Comparison of ENCODE assay signal across 8 cellular contexts in the genomic region with DNA sequence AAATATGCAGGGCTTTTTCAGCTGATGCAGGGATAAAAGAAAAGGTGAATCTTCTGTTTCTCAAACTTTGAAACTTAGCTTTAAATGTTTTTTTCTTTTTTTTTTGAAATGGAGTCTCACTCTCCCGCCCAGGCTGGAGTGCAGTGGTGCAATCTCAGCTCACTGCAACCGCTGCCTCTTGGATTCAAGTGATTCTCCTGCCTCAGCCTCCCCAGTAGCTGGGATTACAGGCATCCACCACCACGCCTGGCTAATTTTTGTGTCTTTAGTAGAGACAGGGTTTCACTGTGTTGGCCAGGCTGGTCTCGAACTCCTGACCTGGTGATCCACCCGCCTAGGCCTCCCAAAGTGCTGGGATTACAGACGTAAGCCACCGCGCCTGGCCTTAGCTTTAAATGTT. TPM values are rescaled to one million over a fixed set of nuclear protein-coding genes. Genes with fewer than 3 reads are reported as not detected.
A peak's percentile ranks its signal among the peaks of the same experiment; 100 is the strongest.
DNase-seq lines count a peak whose midpoint lies in the region; ATAC-seq, FAIRE-seq and TF ChIP-seq lines count a peak whose summit lies in the region.
"Not testable (repeated sequence)": the region's sequence is repeated elsewhere in the genome, so short reads cannot be mapped to it uniquely, and the experiment has no call there.

No MANE protein-coding gene starts in this region.

- H3K4me2 ChIP-seq in A549 = peak overlapping the region; percentile 99

- not testable (repeated sequence) for H3K27ac ChIP-seq in A549, psoas muscle

- peaks cover 60% of the 10 kb centered on the region for H3K4me1 Mint-ChIP-seq in activated CD4-positive, alpha-beta T cell treated with anti-CD3 and anti-CD28 coated beads for 36 hours
- peaks cover 54% of the 10 kb centered on the region for H3K4me1 Mint-ChIP-seq in activated naive CD4-positive, alpha-beta T cell treated with anti-CD3 and anti-CD28 coated beads for 36 hours (ENCODE audit: low read depth)
- peaks cover 63% of the 10 kb centered on the region for H3K4me1 Mint-ChIP-seq in central memory CD8-positive, alpha-beta T cell
- peaks cover 54% of the 10 kb centered on the region for H3K4me1 Mint-ChIP-seq in memory B cell

- CTCF ChIA-PET in A549 (lab: Yijun Ruan, JAX) = interaction anchor here (1.0 to 1.4 kb wide), 3 partner anchors 22 to 34 kb away, joined by 3 to 4 read pairs (median 3); no protein-coding TSS in a partner anchor
- CTCF ChIA-PET in activated CD4-positive, alpha-beta T cell treated with anti-CD3 and anti-CD28 coated beads for 36 hours (lab: Charles Lee) = interaction anchor here (0.6 to 3.3 kb wide), 2 partner anchors 12 to 38 kb away, joined by 4 to 11 read pairs; no protein-coding TSS in a partner anchor
- CTCF ChIA-PET in activated naive CD4-positive, alpha-beta T cell treated with anti-CD3 and anti-CD28 coated beads for 36 hours (lab: Charles Lee) = interaction anchor here (0.7 to 1.3 kb wide), 2 partner anchors 210 to 305 kb away, joined by 6 to 7 read pairs; no protein-coding TSS in a partner anchor

- H3K4me3 Mint-ChIP-seq in activated CD4-positive, alpha-beta T cell treated with anti-CD3 and anti-CD28 coated beads for 36 hours = peak overlapping the region; percentile 92
- H3K4me3 Mint-ChIP-seq in activated naive CD4-positive, alpha-beta T cell treated with anti-CD3 and anti-CD28 coated beads for 36 hours = peak overlapping the region; percentile 88
- peak overlapping the region; percentile 91 for H3K4me3 Mint-ChIP-seq in central memory CD8-positive, alpha-beta T cell
- not testable (repeated sequence) for H3K4me3 Mint-ChIP-seq in memory B cell

- H3K27me3 Mint-ChIP-seq in activated CD4-positive, alpha-beta T cell treated with anti-CD3 and anti-CD28 coated beads for 36 hours; activated naive CD4-positive, alpha-beta T cell treated with anti-CD3 and anti-CD28 coated beads for 36 hours (ENCODE audit: low read depth); central memory CD8-positive, alpha-beta T cell; memory B cell: not testable (repeated sequence)

- TF ChIP-seq RAD21 in A549 (conservative IDR thresholded peaks at IDR 0.05 in 1 of 2, IDR thresholded peaks at IDR 0.05 in 1 of 2) = not testable (repeated sequence)

- H3K9me3 Mint-ChIP-seq in activated CD4-positive, alpha-beta T cell treated with anti-CD3 and anti-CD28 coated beads for 36 hours (ENCODE audit: low read depth); activated naive CD4-positive, alpha-beta T cell treated with anti-CD3 and anti-CD28 coated beads for 36 hours; central memory CD8-positive, alpha-beta T cell; memory B cell: not testable (repeated sequence)

- H3K27ac Mint-ChIP-seq in activated CD4-positive, alpha-beta T cell treated with anti-CD3 and anti-CD28 coated beads for 36 hours = peak overlapping the region; percentile 97
- H3K27ac Mint-ChIP-seq in activated naive CD4-positive, alpha-beta T cell treated with anti-CD3 and anti-CD28 coated beads for 36 hours = peak overlapping the region; percentile 97
- peak overlapping the region; percentile 93 for H3K27ac Mint-ChIP-seq in central memory CD8-positive, alpha-beta T cell (ENCODE audit: low read depth)
- H3K27ac Mint-ChIP-seq in memory B cell = peak overlapping the region; percentile 78

- H3K4me3 ChIP-seq in A549 = not testable (repeated sequence)
- H3K4me3 ChIP-seq in GM08714 (ENCODE audit: low read length) (peak overlapping the region; percentile 100), NB4 (ENCODE audit: low read depth, low read length) (peak overlapping the region; percentile 72), psoas muscle (peak overlapping the region; percentile 98)

- TF ChIP-seq EP300 in A549 (IDR thresholded peaks at IDR 0.05) = not testable (repeated sequence)

- POLR2A ChIA-PET in A549 (lab: Yijun Ruan, JAX) = not testable (repeated sequence)
- POLR2A ChIA-PET in activated CD4-positive, alpha-beta T cell treated with anti-CD3 and anti-CD28 coated beads for 36 hours (lab: Charles Lee) = interaction anchor here (3.0 kb wide), 1 partner anchor 106 kb away, joined by 9 read pairs; no protein-coding TSS in a partner anchor

- H3K36me3 Mint-ChIP-seq in activated CD4-positive, alpha-beta T cell treated with anti-CD3 and anti-CD28 coated beads for 36 hours (ENCODE audit: low read depth) = peaks cover 28% of the 10 kb centered on the region
- H3K36me3 Mint-ChIP-seq in activated naive CD4-positive, alpha-beta T cell treated with anti-CD3 and anti-CD28 coated beads for 36 hours (ENCODE audit: low read depth) = peaks cover 17% of the 10 kb centered on the region
- H3K36me3 Mint-ChIP-seq in central memory CD8-positive, alpha-beta T cell (ENCODE audit: insufficient read depth) = peaks cover 28% of the 10 kb centered on the region
- not testable (repeated sequence) for H3K36me3 Mint-ChIP-seq in memory B cell

- 93% methylated on average over 8 of the region's 8 CpGs for WGBS in A549 (ENCODE audit: missing lambda C conversion rate)
- WGBS in psoas muscle, 3 donors = 92 to 95% (median 95%) methylated on average over 8 of the region's 8 CpGs

- ATAC-seq in A549; activated CD4-positive, alpha-beta T cell treated with anti-CD3 and anti-CD28 coated beads for 36 hours; central memory CD8-positive, alpha-beta T cell (replicated peaks; ENCODE audit: extremely low read depth, poor library complexity, severe bottlenecking); memory B cell (ENCODE audit: low read depth); psoas muscle: not testable (repeated sequence)

- DNase-seq in A549 (ENCODE audit: low read depth in 1 of 2, low spot score in 1 of 2); NB4 (ENCODE audit: low read depth); activated CD4-positive, alpha-beta T cell treated with anti-CD3 and anti-CD28 coated beads for 36 hours; activated naive CD4-positive, alpha-beta T cell treated with anti-CD3 and anti-CD28 coated beads for 36 hours; central memory CD8-positive, alpha-beta T cell (ENCODE audit: low spot score in 2 of 2); memory B cell (ENCODE audit: low spot score in 2 of 2); psoas muscle: not testable (repeated sequence)

- H3K27me3 ChIP-seq in psoas muscle (ENCODE audit: insufficient read depth in 3 of 3, low read length in 2 of 3) = not testable (repeated sequence)

- TF ChIP-seq POLR2A in A549 (IDR thresholded peaks at IDR 0.05; ENCODE audit: low read length); NB4 (IDR thresholded peaks at IDR 0.05; ENCODE audit: extremely low read depth, insufficient read length): not testable (repeated sequence)

- not testable (repeated sequence) for TF ChIP-seq CTCF in A549 (IDR thresholded peaks at IDR 0.05); NB4 (IDR thresholded peaks at IDR 0.05; ENCODE audit: low read depth, low read length); psoas muscle (IDR thresholded peaks at IDR 0.05)

- H3K9me3 ChIP-seq in A549, psoas muscle: not testable (repeated sequence)

- H3K36me3 ChIP-seq in psoas muscle (ENCODE audit: insufficient read depth in 1 of 2, low read depth in 1 of 2) = not testable (repeated sequence)

- H3K4me1 ChIP-seq in A549 = peaks cover 30% of the 10 kb centered on the region
- peaks cover 13% of the 10 kb centered on the region for H3K4me1 ChIP-seq in psoas muscle

- not testable (repeated sequence) for FAIRE-seq in A549 (lab: Jason Lieb, UNC)

- intact Hi-C loops in activated CD4-positive, alpha-beta T cell treated with anti-CD3 and anti-CD28 coated beads for 36 hours (cut with DNase I, micrococcal nuclease) = loop anchor here (1.0 to 10.0 kb wide), 7 partner anchors 213 to 1643 kb away; a partner anchor contains a TSS
- intact Hi-C loops in activated naive CD4-positive, alpha-beta T cell treated with anti-CD3 and anti-CD28 coated beads for 36 hours (cut with micrococcal nuclease) = loop anchor here (1.0 to 10.0 kb wide), 9 partner anchors 214 to 1946 kb away; a partner anchor contains a TSS
- intact Hi-C loops in psoas muscle (cut with DNase I) = loop anchor here (10.0 kb wide), 3 partner anchors 96 to 284 kb away; no protein-coding TSS in a partner anchor

RNA-seq across cellular contexts. Expression of a gene that starts 2.9 kb away (rescaled TPM):
- polyA plus RNA-seq in A549 (2011; rRNA removed) = 26.4 and 29.4 TPM in 2 replicates
- 7.4 and 8.5 TPM in 2 replicates for polyA plus RNA-seq in A549 (2012; cell fraction: cytosol; rRNA removed)
- 4.6 and 7.6 TPM in 2 replicates for polyA plus RNA-seq in A549 (2012; cell fraction: nucleus; rRNA removed)
- polyA plus RNA-seq in A549 (2017; fragmentation: RNase III; extraction: RNeasy Plus Mini Kit Qiagen cat#74134 plus additional on column Dnase treatment) = 17.0 to 21.3 TPM (median 21.1 TPM) in 3 replicates
- 18.3 and 23.8 TPM in 2 replicates for polyA minus RNA-seq in A549 (2011; rRNA and poly(A)+ RNA removed)
- 10 to 100 TPM; 28.6 to 31.7 TPM for total RNA-seq in activated CD4-positive, alpha-beta T cell treated with anti-CD3 and anti-CD28 coated beads for 36 hours
- 10 to 100 TPM; 31.2 to 33.0 TPM for total RNA-seq in activated naive CD4-positive, alpha-beta T cell treated with anti-CD3 and anti-CD28 coated beads for 36 hours
- 1 to 10 TPM; 2.6 to 3.2 (median 2.9) TPM for total RNA-seq in psoas muscle
- polyA plus RNA-seq in psoas muscle = 1 to 10 TPM; 2.3 to 2.9 (median 2.6) TPM

Comparison
In these comparisons a context has a peak if more than half of its experiments do, and no peak if none do; other contexts are left out.
1. RNA of a gene that starts 2.9 kb away (total RNA-seq): 31.2 to 33.0 TPM in activated naive CD4-positive, alpha-beta T cell treated with anti-CD3 and anti-CD28 coated beads for 36 hours and 28.6 to 31.7 TPM in activated CD4-positive, alpha-beta T cell treated with anti-CD3 and anti-CD28 coated beads for 36 hours; 2.6 to 3.2 TPM in psoas muscle; every median in the first group is over 4 times any median in the second.
2. Peak in every context shown above with its lines, with median percentiles within 50 percentile points of each other: H3K27ac Mint-ChIP-seq.